In genomic region chr15:89401636-89402252, GRCh38 we compare ENCODE assay signal across 9 cellular contexts.
DNase-seq lines count a peak whose midpoint lies in the region; ATAC-seq and TF ChIP-seq lines count a peak whose summit lies in the region.
"Had no signal": no experiment of that assay in that cellular context is flagged by ENCODE, and none has a peak within 500 bp of the region (broad histone marks: within the 10 kb centered on the region; RNA-seq: fewer than 3 reads in every experiment).

No MANE protein-coding gene starts in this region.

- peak; percentile 27 for DNase-seq in AG08395 (ENCODE audit: low spot score)
- no peak for DNase-seq in HCT116 (ENCODE audit: low read depth, low spot score)
- peak; percentile 70 to 77 for DNase-seq in SJSA1 (ENCODE audit: low read depth in 1 of 2, low spot score in 2 of 2)
- DNase-seq in fibroblast of pulmonary artery (ENCODE audit: low read depth): peak; percentile 48
- no peak for DNase-seq in kidney glomerular epithelial cell (lab: John Stamatoyannopoulos, UW)
- no peak for DNase-seq in SW480 (ENCODE audit: low spot score)
- DNase-seq in testis: no peak
- DNase-seq in osteocyte (ENCODE audit: extremely low spot score, unreplicated experiment): no peak
- DNase-seq: activated T-cell treated with anti-CD3 and anti-CD28 coated beads, Interleukin-2, amount 50 U/mL, for 4 hours had no signal

- H3K9me2 ChIP-seq in HCT116 (ENCODE audit: insufficient read depth): no peaks in the 10 kb centered on the region

- H3K9ac ChIP-seq in HCT116 (ENCODE audit: low read length): no peak overlapping the region

- peaks cover 85% of the 10 kb centered on the region for H3K27me3 Mint-ChIP-seq in osteocyte (ENCODE audit: unreplicated experiment)

- no peaks in the 10 kb centered on the region for H4K20me1 ChIP-seq in HCT116 (ENCODE audit: insufficient read depth)

- ATAC-seq in HCT116: no peak
- ATAC-seq: activated T-cell treated with anti-CD3 and anti-CD28 coated beads, Interleukin-2, amount 50 U/mL, for 4 hours had no signal

- no TSS peak for BruUV-seq in HCT116 (replicated peaks; lab: Mats Ljungman, UMichigan)

- H3K36me3 Mint-ChIP-seq in osteocyte (ENCODE audit: unreplicated experiment): no peaks in the 10 kb centered on the region

- CTCF ChIA-PET in HCT116 (lab: Charles Lee): no interaction called here

- no peaks in the 10 kb centered on the region for H3K36me3 ChIP-seq in HCT116 (ENCODE audit: control insufficient read depth in 1 of 2, insufficient read depth in 2 of 2, low read length in 2 of 2)
- H3K36me3 ChIP-seq in SJSA1: no peaks in the 10 kb centered on the region
- no peaks in the 10 kb centered on the region for H3K36me3 ChIP-seq in testis (ENCODE audit: low read depth, missing control alignments)

- H3K4me1 Mint-ChIP-seq in osteocyte (ENCODE audit: unreplicated experiment): peaks cover 20% of the 10 kb centered on the region

- TF ChIP-seq CTCF in HCT116 (IDR thresholded peaks at IDR 0.05 in 2 of 3, conservative IDR thresholded peaks at IDR 0.05 in 1 of 3; ENCODE audit: borderline replicate concordance in 1 of 3, insufficient read depth in 1 of 3, low read depth in 2 of 3, low read length in 2 of 3) (no peak), fibroblast of pulmonary artery (IDR thresholded peaks at IDR 0.05; ENCODE audit: low read length, missing control alignments) (no peak), testis (IDR thresholded peaks at IDR 0.05) (no peak), osteocyte (IDR thresholded peaks at IDR 0.05) (no peak)

- no peak overlapping the region for H3K4me3 ChIP-seq in HCT116 (replicated peaks in 1 of 2; ENCODE audit: low read depth in 1 of 2, low read length in 2 of 2)
- peak overlapping the region; percentile 21 for H3K4me3 ChIP-seq in SJSA1
- H3K4me3 ChIP-seq in fibroblast of pulmonary artery (replicated peaks; ENCODE audit: low read depth, low read length): no peak overlapping the region
- H3K4me3 ChIP-seq in testis: no peak overlapping the region

- peak overlapping the region; percentile 47 for H2AFZ ChIP-seq in HCT116 (ENCODE audit: low read depth, low read length, poor library complexity, severe bottlenecking)

- RAD21 ChIA-PET in HCT116 (lab: Charles Lee; ENCODE audit: low non-redundant PET in 1 of 2, low total read pairs in 2 of 2, uncharacterized antibody in 2 of 2, unreplicated experiment in 2 of 2): no interaction called here

- H3K27ac Mint-ChIP-seq in osteocyte (ENCODE audit: unreplicated experiment): no peak overlapping the region

- H3K4me2 ChIP-seq in HCT116 (ENCODE audit: low read length): peak overlapping the region; percentile 13; the same call in 1 of the 2 replicates

- no peak for TF ChIP-seq RAD21 in HCT116 (IDR thresholded peaks at IDR 0.05; ENCODE audit: low read depth)

- 0 out of 4 replicates have a peak, but pooled peaks cover 0 to 5% of the 10 kb centered on the region in 2 experiments for H3K4me1 ChIP-seq in HCT116 (ENCODE audit: control insufficient read depth in 1 of 2, insufficient read depth in 2 of 2, low read length in 2 of 2)
- H3K4me1 ChIP-seq in SJSA1 (replicated peaks): peaks cover 27% of the 10 kb centered on the region
- H3K4me1 ChIP-seq in testis: peaks cover 14% of the 10 kb centered on the region

- H3K27me3 ChIP-seq in HCT116 (ENCODE audit: insufficient read depth, low read length) (no peaks in the 10 kb centered on the region), SJSA1 (replicated peaks) (no peaks in the 10 kb centered on the region), testis (no peaks in the 10 kb centered on the region)

- H3K79me2 ChIP-seq in HCT116 (ENCODE audit: insufficient read depth, low read length): no peaks in the 10 kb centered on the region

- TF ChIP-seq POLR2A in HCT116 (IDR thresholded peaks at IDR 0.05; ENCODE audit: borderline replicate concordance, extremely low read depth, insufficient read depth, insufficient read length): no peak
- no peak for TF ChIP-seq POLR2A in testis (IDR thresholded peaks at IDR 0.05)

- intact Hi-C loops in HCT116 (cut with micrococcal nuclease): no loop called here
- intact Hi-C loops in testis (cut with DNase I; ENCODE audit: low total_unique reads): no loop called here

- POLR2A ChIA-PET in HCT116 (lab: Charles Lee): no interaction called here

- H3K27ac ChIP-seq in HCT116 (ENCODE audit: low read depth, low read length): no peak overlapping the region
- H3K27ac ChIP-seq in SJSA1: peak overlapping the region; percentile 38
- H3K27ac ChIP-seq in testis: no peak overlapping the region

- H3K9me3 Mint-ChIP-seq in osteocyte (ENCODE audit: unreplicated experiment): no peaks in the 10 kb centered on the region
- H3K9me3 Mint-ChIP-seq: activated T-cell treated with anti-CD3 and anti-CD28 coated beads, Interleukin-2, amount 50 U/mL, for 4 hours had no signal

- H3K9me3 ChIP-seq in HCT116 (ENCODE audit: control insufficient read depth in 1 of 2, insufficient read depth in 1 of 2, low read depth in 1 of 2, low read length in 2 of 2) (no peaks in the 10 kb centered on the region), SJSA1 (replicated peaks) (no peaks in the 10 kb centered on the region), testis (no peaks in the 10 kb centered on the region)

- 39 to 45% methylated on average over 11 of the region's 11 CpGs for WGBS in testis, 2 donors

- H3K4me3 Mint-ChIP-seq in osteocyte (ENCODE audit: unreplicated experiment): no peak overlapping the region

TF ChIP-seq in HCT116, 20 proteins besides CTCF, POLR2A, EP300 and RAD21:
- TF ChIP-seq JUND (IDR thresholded peaks at IDR 0.05): no peak
- TF ChIP-seq ELF1 (IDR thresholded peaks at IDR 0.05; ENCODE audit: borderline replicate concordance, low read depth): no peak
- TF ChIP-seq EGR1 (IDR thresholded peaks at IDR 0.05; ENCODE audit: low read depth): no peak
- no peak for TF ChIP-seq EZH2phosphoT487 (IDR thresholded peaks at IDR 0.05; ENCODE audit: borderline replicate concordance)
- no peak for TF ChIP-seq FOSL1 (IDR thresholded peaks at IDR 0.05; ENCODE audit: low read depth)
- TF ChIP-seq CBX3 (IDR thresholded peaks at IDR 0.05; ENCODE audit: low read depth): no peak
- no peak for TF ChIP-seq TCF7L2 (IDR thresholded peaks at IDR 0.05; ENCODE audit: borderline replicate concordance, extremely low read depth, insufficient read depth, insufficient read length)
- TF ChIP-seq SRF (IDR thresholded peaks at IDR 0.05; ENCODE audit: low read depth): no peak
- no peak for TF ChIP-seq CEBPB (IDR thresholded peaks at IDR 0.05; ENCODE audit: low read depth)
- TF ChIP-seq SIN3A (IDR thresholded peaks at IDR 0.05; ENCODE audit: low read depth): no peak
- TF ChIP-seq EZH2 (IDR thresholded peaks at IDR 0.05): no peak
- TF ChIP-seq, protein P1, sequence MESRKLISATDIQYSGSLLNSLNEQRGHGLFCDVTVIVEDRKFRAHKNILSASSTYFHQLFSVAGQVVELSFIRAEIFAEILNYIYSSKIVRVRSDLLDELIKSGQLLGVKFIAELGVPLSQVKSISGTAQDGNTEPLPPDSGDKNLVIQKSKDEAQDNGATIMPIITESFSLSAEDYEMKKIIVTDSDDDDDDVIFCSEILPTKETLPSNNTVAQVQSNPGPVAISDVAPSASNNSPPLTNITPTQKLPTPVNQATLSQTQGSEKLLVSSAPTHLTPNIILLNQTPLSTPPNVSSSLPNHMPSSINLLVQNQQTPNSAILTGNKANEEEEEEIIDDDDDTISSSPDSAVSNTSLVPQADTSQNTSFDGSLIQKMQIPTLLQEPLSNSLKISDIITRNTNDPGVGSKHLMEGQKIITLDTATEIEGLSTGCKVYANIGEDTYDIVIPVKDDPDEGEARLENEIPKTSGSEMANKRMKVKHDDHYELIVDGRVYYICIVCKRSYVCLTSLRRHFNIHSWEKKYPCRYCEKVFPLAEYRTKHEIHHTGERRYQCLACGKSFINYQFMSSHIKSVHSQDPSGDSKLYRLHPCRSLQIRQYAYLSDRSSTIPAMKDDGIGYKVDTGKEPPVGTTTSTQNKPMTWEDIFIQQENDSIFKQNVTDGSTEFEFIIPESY (IDR thresholded peaks at IDR 0.05; ENCODE audit: extremely low read depth, insufficient replicate concordance, low read length): no peak

Comparison
In these comparisons a context has a peak if more than half of its experiments do, and no peak if none do; other contexts are left out.
1. DNase-seq: peak in AG08395 (single experiment), SJSA1 (2 of 2) and fibroblast of pulmonary artery (single experiment); none in HCT116 (single experiment), kidney glomerular epithelial cell (single experiment), SW480 (single experiment), testis (single experiment) and osteocyte (single experiment).